Comparison of ENCODE assay signal across 8 cellular contexts in genomic region chr13:52158629-52159158, GRCh38. TPM values are rescaled to one million over a fixed set of nuclear protein-coding genes. Genes with fewer than 3 reads are reported as not detected.
DNase-seq lines count a peak whose midpoint lies in the region; ATAC-seq, FAIRE-seq and TF ChIP-seq lines count a peak whose summit lies in the region.

No MANE protein-coding gene starts in this region.

- ATAC-seq in A549, result peak; percentile 38 to 72; a peak in 4 of 6 replicates
- peak; percentile 24 for ATAC-seq in GM18873 (IDR thresholded peaks at IDR 0.05; ENCODE audit: low FRiP score, unreplicated experiment)
- ATAC-seq in activated T-helper 17 cell treated with anti-CD3 and anti-CD28 coated beads, Interleukin-2, amount 50 U/mL, for 72 hours (replicated peaks), result peak; percentile 24
- ATAC-seq in Right ventricle myocardium superior (ENCODE audit: poor library complexity), result peak; percentile 70
- peak; percentile 25 to 52 (median 46) for ATAC-seq in pancreas

- H3K9me3 ChIP-seq in A549 (no peaks in the 10 kb centered on the region), pancreas (no peaks in the 10 kb centered on the region)

- peak overlapping the region; percentile 66 for H3K27ac Mint-ChIP-seq in activated T-helper 17 cell treated with anti-CD3 and anti-CD28 coated beads, Interleukin-2, amount 50 U/mL, for 72 hours

- peak overlapping the region; percentile 79 for H3K4me2 ChIP-seq in A549

- no peaks in the 10 kb centered on the region for H3K27me3 ChIP-seq in HL-60 (ENCODE audit: insufficient read depth, poor library complexity, severe bottlenecking)
- H3K27me3 ChIP-seq in pancreas, result no peaks in the 10 kb centered on the region

- no peaks in the 10 kb centered on the region for H3K27me3 Mint-ChIP-seq in activated T-helper 17 cell treated with anti-CD3 and anti-CD28 coated beads, Interleukin-2, amount 50 U/mL, for 72 hours

- TF ChIP-seq EP300 in A549 (IDR thresholded peaks at IDR 0.05), result no peak

- no peak for TF ChIP-seq RAD21 in A549 (conservative IDR thresholded peaks at IDR 0.05 in 1 of 2, IDR thresholded peaks at IDR 0.05 in 1 of 2)

- H3K27ac ChIP-seq in A549 (peak overlapping the region; percentile 74 to 99), HL-60 (replicated peaks) (peak overlapping the region; percentile 75), pancreas (peak overlapping the region in 2 of 4 donors; percentile 57 to 68)

- H3K4me1 Mint-ChIP-seq in activated T-helper 17 cell treated with anti-CD3 and anti-CD28 coated beads, Interleukin-2, amount 50 U/mL, for 72 hours, result peaks cover 14% of the 10 kb centered on the region

- POLR2A ChIA-PET in A549 (lab: Yijun Ruan, JAX), result no interaction called here

- CTCF ChIA-PET in A549 (lab: Yijun Ruan, JAX), result interaction anchor here (0.9 kb wide), 1 partner anchor 44 kb away, joined by 3 read pairs; no protein-coding TSS in a partner anchor

- DNase-seq in A549 (ENCODE audit: low read depth in 1 of 2, low spot score in 1 of 2), result peak in 1 of 2 experiments; percentile 12
- peak; percentile 12 to 21 for DNase-seq in HL-60 (ENCODE audit: low read depth in 1 of 2, low spot score in 1 of 2)
- peak; percentile 50 for DNase-seq in Right ventricle myocardium superior
- peak in 4 of 6 donors; percentile 12 to 59 (median 22) for DNase-seq in pancreas
- DNase-seq in NCI-H1105 treated with DMSO at 0.1 percent for 48 hours (lab: John Stamatoyannopoulos, UW), result no peak
- no peak for DNase-seq in T1000 (lab: John Stamatoyannopoulos, UW)

- 17% methylated on average over 17 of the region's 17 CpGs for WGBS in A549 (ENCODE audit: missing lambda C conversion rate)
- 10 to 11% methylated on average over 17 of the region's 17 CpGs for WGBS in pancreas, 2 donors

- intact Hi-C loops in Right ventricle myocardium superior (cut with DNase I), result no loop called here
- intact Hi-C loops in pancreas (cut with DNase I), result no loop called here

- no peaks in the 10 kb centered on the region for H3K36me3 ChIP-seq in pancreas

- TF ChIP-seq POLR2A in A549 (IDR thresholded peaks at IDR 0.05; ENCODE audit: low read length), result no peak

- no peaks in the 10 kb centered on the region for H3K36me3 Mint-ChIP-seq in activated T-helper 17 cell treated with anti-CD3 and anti-CD28 coated beads, Interleukin-2, amount 50 U/mL, for 72 hours (ENCODE audit: low read depth)

- TF ChIP-seq CTCF in A549 (IDR thresholded peaks at IDR 0.05) (no peak), HL-60 (IDR thresholded peaks at IDR 0.05; ENCODE audit: insufficient read depth, low read length) (no peak), pancreas (IDR thresholded peaks at IDR 0.05) (no peak)

- no peaks in the 10 kb centered on the region for H3K9me3 Mint-ChIP-seq in activated T-helper 17 cell treated with anti-CD3 and anti-CD28 coated beads, Interleukin-2, amount 50 U/mL, for 72 hours

- H3K4me3 Mint-ChIP-seq in activated T-helper 17 cell treated with anti-CD3 and anti-CD28 coated beads, Interleukin-2, amount 50 U/mL, for 72 hours, result peak overlapping the region; percentile 84

- FAIRE-seq in A549 (lab: Jason Lieb, UNC), result no peak
- FAIRE-seq in pancreas (lab: Jason Lieb, UNC), result no peak

- H3K4me3 ChIP-seq in A549 (peak overlapping the region; percentile 66), HL-60 (replicated peaks; ENCODE audit: insufficient read depth, low read length) (peak overlapping the region; percentile 69), pancreas (peak overlapping the region; percentile 57 to 92 (median 74))

- H3K4me1 ChIP-seq in A549 (peaks cover 5% of the 10 kb centered on the region; the same call in 2 of the 3 replicates), pancreas (peaks cover 0 to 4% (median 0%) of the 10 kb centered on the region in 3 donors)

TF ChIP-seq in A549, 52 proteins besides CTCF, POLR2A, EP300 and RAD21:
- TF ChIP-seq JUNB (IDR thresholded peaks at IDR 0.05), result no peak
- TF ChIP-seq RNF2 (IDR thresholded peaks at IDR 0.05; ENCODE audit: borderline replicate concordance, low read depth), result 0 out of 2 replicates have a peak, but pooled peaks have one; percentile 39
- TF ChIP-seq EHF (CRISPR knock-in tag; IDR thresholded peaks at IDR 0.05), result peak; percentile 71; the same call in 1 of the 2 replicates
- peak; percentile 70; the same call in 1 of the 2 replicates for TF ChIP-seq HOXB13 (CRISPR knock-in tag; IDR thresholded peaks at IDR 0.05; ENCODE audit: low read depth)
- no peak for TF ChIP-seq ZSCAN20 (CRISPR knock-in tag; IDR thresholded peaks at IDR 0.05)
- no peak for TF ChIP-seq NR3C1 (IDR thresholded peaks at IDR 0.05)
- peak; percentile 74 for TF ChIP-seq ATOH8 (CRISPR knock-in tag; IDR thresholded peaks at IDR 0.05; ENCODE audit: low read depth)

RNA-seq across cellular contexts. Expression of gene NEK3, which starts 0.7 kb away (rescaled TPM):
- polyA plus RNA-seq in A549 (2011; rRNA removed) (16.9 and 19.3 TPM in 2 replicates), A549 (2017; fragmentation: RNase III; extraction: RNeasy Plus Mini Kit Qiagen cat#74134 plus additional on column Dnase treatment) (6.5 to 9.3 TPM (median 6.6 TPM) in 3 replicates), pancreas (10 to 100 TPM; 22.6 to 33.4 TPM)
- polyA plus RNA-seq in A549 (2012; cell fraction: cytosol; rRNA removed), result 4.3 and 5.9 TPM in 2 replicates
- 3.1 and 8.9 TPM in 2 replicates for polyA plus RNA-seq in A549 (2012; cell fraction: nucleus; rRNA removed)
- polyA minus RNA-seq in A549 (2011; rRNA and poly(A)+ RNA removed), result 5.3 and 6.8 TPM in 2 replicates
- 1 to 10 TPM; 1.5 to 3.9 TPM for total RNA-seq in activated T-helper 17 cell treated with anti-CD3 and anti-CD28 coated beads, Interleukin-2, amount 50 U/mL, for 72 hours
- total RNA-seq in Right ventricle myocardium superior (3.4 TPM), pancreas (1 to 10 TPM; 6.0 to 8.0 (median 6.9) TPM)

RNA-seq across cellular contexts. Expression of gene NEK5, which starts 29.8 kb away (rescaled TPM):
- polyA plus RNA-seq in A549 (2011; rRNA removed) (0.17 and 0.23 TPM in 2 replicates), A549 (2017; fragmentation: RNase III; extraction: RNeasy Plus Mini Kit Qiagen cat#74134 plus additional on column Dnase treatment) (0.08 to 0.16 TPM (median 0.09 TPM) in 3 replicates), pancreas (under 1 TPM; 0.19 to 0.47 TPM)
- polyA plus RNA-seq in A549 (2012; cell fraction: cytosol; rRNA removed), result 0.03 and 0.05 TPM in 2 replicates
- 0.02 and 0.04 TPM in 2 replicates for polyA plus RNA-seq in A549 (2012; cell fraction: nucleus; rRNA removed)
- polyA minus RNA-seq in A549 (2011; rRNA and poly(A)+ RNA removed), result 0.12 and 0.15 TPM in 2 replicates
- not detected for total RNA-seq in activated T-helper 17 cell treated with anti-CD3 and anti-CD28 coated beads, Interleukin-2, amount 50 U/mL, for 72 hours
- total RNA-seq in Right ventricle myocardium superior (0.13 TPM), pancreas (under 1 TPM; 0.09 to 0.50 (median 0.18) TPM)

Comparison
In these comparisons a context has a peak if more than half of its experiments do, and no peak if none do; other contexts are left out.
1. DNase-seq: peak in HL-60 (2 of 2), Right ventricle myocardium superior (single experiment) and pancreas (4 of 6); none in NCI-H1105 treated with DMSO at 0.1 percent for 48 hours (single experiment) and T1000 (single experiment).
2. Peak in every context shown above with its lines, with median percentiles within 50 percentile points of each other: ATAC-seq and H3K4me3 ChIP-seq.